Comparison of ENCODE assay signal across 10 cellular contexts in genomic region chr5:143094087-143094511, GRCh38.
DNase-seq lines count a peak whose midpoint lies in the region; TF ChIP-seq lines count a peak whose summit lies in the region.
"Had no signal": no experiment of that assay in that cellular context is flagged by ENCODE, and none has a peak within 500 bp of the region (broad histone marks: within the 10 kb centered on the region; RNA-seq: fewer than 3 reads in every experiment).

No MANE protein-coding gene starts in this region.

- peaks cover 32% of the 10 kb centered on the region for H3F3A ChIP-seq in neural progenitor cell (ENCODE audit: low read depth)

- DNase-seq in NT2/D1 (ENCODE audit: low read depth, low spot score) (peak; percentile 47), fibroblast of lung (ENCODE audit: low read depth in 2 of 2) (peak; percentile 20 to 72), neural progenitor cell (ENCODE audit: low spot score) (peak; percentile 92), hepatic stellate cell (ENCODE audit: low spot score) (no peak), T-helper 1 cell (no peak), NCI-H748 (lab: John Stamatoyannopoulos, UW; ENCODE audit: unreplicated experiment) (no peak), C1 segment of cervical spinal cord (lab: John Stamatoyannopoulos, UW) (no peak)
- DNase-seq: cortex of kidney, DMS53 had no signal

- TF ChIP-seq CTCF in fibroblast of lung (conservative IDR thresholded peaks at IDR 0.05 in 1 of 2, IDR thresholded peaks at IDR 0.05 in 1 of 2; ENCODE audit: low read depth in 1 of 2, low read length in 2 of 2) (no peak), neural progenitor cell (IDR thresholded peaks at IDR 0.05) (peak; percentile 50)

- H3K4me3 Mint-ChIP-seq in neural progenitor cell, result peak overlapping the region; percentile 73

- H4K20me1 ChIP-seq in fibroblast of lung (ENCODE audit: control insufficient read depth, extremely low read depth, insufficient read depth, low read length) (no peaks in the 10 kb centered on the region), neural progenitor cell (ENCODE audit: low read depth) (no peaks in the 10 kb centered on the region)

- H3K27me3 ChIP-seq in NT2/D1 (ENCODE audit: insufficient read depth, insufficient read length) (no peaks in the 10 kb centered on the region), fibroblast of lung (ENCODE audit: control insufficient read depth, insufficient read depth, low read length) (no peaks in the 10 kb centered on the region), neural progenitor cell (no peaks in the 10 kb centered on the region)

- H3K36me3 ChIP-seq in NT2/D1 (ENCODE audit: insufficient read depth, insufficient read length, low read length) (no peaks in the 10 kb centered on the region), fibroblast of lung (ENCODE audit: control insufficient read depth, insufficient read depth, low read length) (no peaks in the 10 kb centered on the region), neural progenitor cell (no peaks in the 10 kb centered on the region)

- H3K9ac ChIP-seq in NT2/D1 (ENCODE audit: insufficient read length, low read depth), result no peak overlapping the region
- H3K9ac ChIP-seq in fibroblast of lung (ENCODE audit: insufficient read depth, low read length), result no peak overlapping the region
- H3K9ac ChIP-seq in neural progenitor cell, result no peak overlapping the region

- H3K4me1 ChIP-seq in NT2/D1 (ENCODE audit: insufficient read depth, insufficient read length) (no peaks in the 10 kb centered on the region), fibroblast of lung (ENCODE audit: control insufficient read depth, extremely low read depth, insufficient read depth, low read length) (no peaks in the 10 kb centered on the region), neural progenitor cell (peaks cover 34% of the 10 kb centered on the region)

- peaks cover 3% of the 10 kb centered on the region for H3K9me3 Mint-ChIP-seq in neural progenitor cell

- H3K27ac Mint-ChIP-seq in neural progenitor cell, result no peak overlapping the region

- peaks cover 15% of the 10 kb centered on the region for H3K4me1 Mint-ChIP-seq in neural progenitor cell

- peak overlapping the region; percentile 30 for H2AFZ ChIP-seq in fibroblast of lung (ENCODE audit: low read length)
- H2AFZ ChIP-seq in neural progenitor cell (replicated peaks), result no peak overlapping the region

- H3K9me3 ChIP-seq in NT2/D1 (ENCODE audit: insufficient read depth, low read length), result no peaks in the 10 kb centered on the region
- no peaks in the 10 kb centered on the region for H3K9me3 ChIP-seq in fibroblast of lung (ENCODE audit: control insufficient read depth, insufficient read depth, low read depth, low read length)
- H3K9me3 ChIP-seq in neural progenitor cell (ENCODE audit: low read depth), result no peaks in the 10 kb centered on the region

- H3K79me2 ChIP-seq in fibroblast of lung (ENCODE audit: control insufficient read depth, insufficient read depth, low read length), result no peaks in the 10 kb centered on the region
- no peaks in the 10 kb centered on the region for H3K79me2 ChIP-seq in neural progenitor cell (ENCODE audit: low read depth)

- peak overlapping the region; percentile 34 for H3K4me2 ChIP-seq in fibroblast of lung (ENCODE audit: extremely low read depth, insufficient read depth, low read length)
- peak overlapping the region; percentile 69 for H3K4me2 ChIP-seq in neural progenitor cell

- H3K36me3 Mint-ChIP-seq in neural progenitor cell, result peaks cover 4% of the 10 kb centered on the region

- no peak overlapping the region for H3K27ac ChIP-seq in fibroblast of lung (ENCODE audit: insufficient read depth, low read length)
- H3K27ac ChIP-seq in neural progenitor cell, result peak overlapping the region; percentile 31

- H3K4me3 ChIP-seq in GM08714 (ENCODE audit: low read length), result peak overlapping the region; percentile 50; the same call in 1 of the 2 replicates
- H3K4me3 ChIP-seq in NT2/D1 (ENCODE audit: insufficient read length, low read depth), result no peak overlapping the region
- peak overlapping the region in 3 of 4 experiments; percentile 1 to 53 (median 2) for H3K4me3 ChIP-seq in fibroblast of lung (replicated peaks in 1 of 4; ENCODE audit: control extremely low read depth in 1 of 4, insufficient read depth in 1 of 4, low read depth in 3 of 4, low read length in 4 of 4)
- peak overlapping the region; percentile 27 for H3K4me3 ChIP-seq in neural progenitor cell

- peaks cover 2% of the 10 kb centered on the region for H3K27me3 Mint-ChIP-seq in neural progenitor cell (ENCODE audit: insufficient read depth, low read depth)

Comparison
In these comparisons a context has a peak if more than half of its experiments do, and no peak if none do; other contexts are left out.
1. DNase-seq: peak in NT2/D1 (single experiment), fibroblast of lung (2 of 2) and neural progenitor cell (single experiment); none in hepatic stellate cell (single experiment), T-helper 1 cell (0 of 5), NCI-H748 (single experiment) and C1 segment of cervical spinal cord (0 of 14).